ENCODE assay signal across 1 cellular context in the genomic region with DNA sequence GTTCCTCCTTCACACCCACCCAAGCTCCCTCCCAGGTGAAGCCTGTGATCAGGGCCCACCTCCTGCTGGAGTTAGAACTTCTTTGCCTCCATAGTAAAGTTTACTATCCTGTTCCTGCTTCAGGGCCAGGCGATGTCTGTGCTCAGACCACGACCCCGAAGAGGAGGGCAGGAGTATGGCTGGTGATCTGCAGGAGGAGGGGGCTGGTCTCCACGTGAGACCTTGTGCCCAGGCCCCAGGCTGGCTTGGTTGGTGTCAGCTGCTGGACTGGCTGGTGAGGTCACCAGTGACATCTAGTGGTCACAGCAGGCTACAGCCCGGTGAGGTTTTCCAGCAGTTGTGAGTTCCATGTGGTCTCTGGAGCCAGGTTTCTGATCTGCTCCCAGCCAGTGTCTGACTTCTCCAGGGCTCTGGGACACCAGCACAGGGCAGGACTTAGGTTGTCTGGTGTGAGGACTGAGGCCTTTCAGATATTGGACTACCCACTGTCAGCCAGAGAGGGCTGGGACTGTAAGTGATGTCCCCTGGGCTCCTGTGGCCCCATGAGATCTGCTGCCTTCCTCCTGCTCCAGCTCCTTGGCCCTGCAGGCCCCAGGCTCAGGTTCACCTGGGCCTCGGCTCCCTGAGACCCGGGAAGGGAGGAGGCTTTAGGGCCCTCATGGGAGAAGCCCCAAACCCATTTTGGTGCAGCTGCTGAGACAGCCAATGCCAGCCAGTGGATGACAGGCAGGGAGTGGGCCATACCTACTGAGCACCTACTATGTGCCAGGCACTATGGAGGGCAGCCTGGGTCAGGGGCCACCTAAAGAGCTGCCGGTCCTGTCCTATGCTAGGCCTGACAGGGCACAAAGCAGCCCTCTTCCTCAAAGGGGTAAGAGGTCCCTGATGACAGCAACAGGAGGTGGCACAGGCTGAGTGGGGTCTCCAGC.
TF ChIP-seq lines count a peak whose summit lies in the region.

No MANE protein-coding gene starts in this region.

TF ChIP-seq in K562, 482 proteins besides CTCF, POLR2A, EP300 and RAD21 (continued from another document):
- TF ChIP-seq DEAF1 (CRISPR knock-in tag; IDR thresholded peaks at IDR 0.05) (peak; percentile 83), ZKSCAN8 (CRISPR knock-in tag; IDR thresholded peaks at IDR 0.05) (no peak), FOXA1 (IDR thresholded peaks at IDR 0.05; ENCODE audit: borderline replicate concordance) (no peak), ZNF766 (CRISPR knock-in tag; conservative IDR thresholded peaks at IDR 0.05) (no peak), SMC3 (conservative IDR thresholded peaks at IDR 0.05; ENCODE audit: insufficient read depth, low read depth, low read length) (peak; percentile 87), USF2 (CRISPR knock-in tag; IDR thresholded peaks at IDR 0.05) (0 out of 2 replicates have a peak, but pooled peaks have one; percentile 29), HMGN3 (IDR thresholded peaks at IDR 0.05; ENCODE audit: borderline replicate concordance, extremely low read depth, insufficient read length, low read depth, low read length) (no peak), ARID2 (IDR thresholded peaks at IDR 0.05) (0 out of 2 replicates have a peak, but pooled peaks have one; percentile 47), L3MBTL2 (IDR thresholded peaks at IDR 0.05) (0 out of 2 replicates have a peak, but pooled peaks have one; percentile 17), TFAM (CRISPR knock-in tag; conservative IDR thresholded peaks at IDR 0.05) (no peak), XRCC5 (IDR thresholded peaks at IDR 0.05; ENCODE audit: low read depth, low read length) (peak; percentile 60; the same call in 1 of the 2 replicates), FOXP1 (CRISPR knock-in tag; IDR thresholded peaks at IDR 0.05) (0 out of 2 replicates have a peak, but pooled peaks have one; percentile 35), GABPB1 (CRISPR knock-in tag; IDR thresholded peaks at IDR 0.05) (0 out of 2 replicates have a peak, but pooled peaks have one; percentile 34), CC2D1A (IDR thresholded peaks at IDR 0.05) (peak; percentile 61; the same call in 1 of the 2 replicates), CREB1 (IDR thresholded peaks at IDR 0.05) (no peak), CREB1 (CRISPR knock-in tag; IDR thresholded peaks at IDR 0.05) (0 out of 2 replicates have a peak, but pooled peaks have one; percentile 25), ZNF24 (IDR thresholded peaks at IDR 0.05) (no peak), ESRRA (IDR thresholded peaks at IDR 0.05; ENCODE audit: borderline replicate concordance, low read depth) (0 out of 2 replicates have a peak, but pooled peaks have one; percentile 48), ZNF655 (CRISPR knock-in tag; IDR thresholded peaks at IDR 0.05) (no peak)
- TF ChIP-seq, protein P1, sequence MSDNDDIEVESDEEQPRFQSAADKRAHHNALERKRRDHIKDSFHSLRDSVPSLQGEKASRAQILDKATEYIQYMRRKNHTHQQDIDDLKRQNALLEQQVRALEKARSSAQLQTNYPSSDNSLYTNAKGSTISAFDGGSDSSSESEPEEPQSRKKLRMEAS (CRISPR knock-in tag; IDR thresholded peaks at IDR 0.05) = peak; percentile 49; the same call in 1 of the 2 replicates
- TF ChIP-seq, protein P2, sequence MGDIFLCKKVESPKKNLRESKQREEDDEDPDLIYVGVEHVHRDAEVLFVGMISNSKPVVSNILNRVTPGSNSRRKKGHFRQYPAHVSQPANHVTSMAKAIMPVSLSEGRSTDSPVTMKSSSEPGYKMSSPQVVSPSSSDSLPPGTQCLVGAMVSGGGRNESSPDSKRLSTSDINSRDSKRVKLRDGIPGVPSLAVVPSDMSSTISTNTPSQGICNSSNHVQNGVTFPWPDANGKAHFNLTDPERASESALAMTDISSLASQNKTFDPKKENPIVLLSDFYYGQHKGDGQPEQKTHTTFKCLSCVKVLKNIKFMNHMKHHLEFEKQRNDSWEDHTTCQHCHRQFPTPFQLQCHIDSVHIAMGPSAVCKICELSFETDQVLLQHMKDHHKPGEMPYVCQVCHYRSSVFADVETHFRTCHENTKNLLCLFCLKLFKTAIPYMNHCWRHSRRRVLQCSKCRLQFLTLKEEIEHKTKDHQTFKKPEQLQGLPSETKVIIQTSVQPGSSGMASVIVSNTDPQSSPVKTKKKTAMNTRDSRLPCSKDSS (IDR thresholded peaks at IDR 0.05; ENCODE audit: low read depth, partially characterized antibody) = no peak
- TF ChIP-seq, protein P3, sequence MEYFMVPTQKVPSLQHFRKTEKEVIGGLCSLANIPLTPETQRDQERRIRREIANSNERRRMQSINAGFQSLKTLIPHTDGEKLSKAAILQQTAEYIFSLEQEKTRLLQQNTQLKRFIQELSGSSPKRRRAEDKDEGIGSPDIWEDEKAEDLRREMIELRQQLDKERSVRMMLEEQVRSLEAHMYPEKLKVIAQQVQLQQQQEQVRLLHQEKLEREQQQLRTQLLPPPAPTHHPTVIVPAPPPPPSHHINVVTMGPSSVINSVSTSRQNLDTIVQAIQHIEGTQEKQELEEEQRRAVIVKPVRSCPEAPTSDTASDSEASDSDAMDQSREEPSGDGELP (CRISPR knock-in tag; IDR thresholded peaks at IDR 0.05; ENCODE audit: borderline replicate concordance) = peak; percentile 93
